Comparison of ENCODE assay signal across 1 cellular context in the genomic region with DNA sequence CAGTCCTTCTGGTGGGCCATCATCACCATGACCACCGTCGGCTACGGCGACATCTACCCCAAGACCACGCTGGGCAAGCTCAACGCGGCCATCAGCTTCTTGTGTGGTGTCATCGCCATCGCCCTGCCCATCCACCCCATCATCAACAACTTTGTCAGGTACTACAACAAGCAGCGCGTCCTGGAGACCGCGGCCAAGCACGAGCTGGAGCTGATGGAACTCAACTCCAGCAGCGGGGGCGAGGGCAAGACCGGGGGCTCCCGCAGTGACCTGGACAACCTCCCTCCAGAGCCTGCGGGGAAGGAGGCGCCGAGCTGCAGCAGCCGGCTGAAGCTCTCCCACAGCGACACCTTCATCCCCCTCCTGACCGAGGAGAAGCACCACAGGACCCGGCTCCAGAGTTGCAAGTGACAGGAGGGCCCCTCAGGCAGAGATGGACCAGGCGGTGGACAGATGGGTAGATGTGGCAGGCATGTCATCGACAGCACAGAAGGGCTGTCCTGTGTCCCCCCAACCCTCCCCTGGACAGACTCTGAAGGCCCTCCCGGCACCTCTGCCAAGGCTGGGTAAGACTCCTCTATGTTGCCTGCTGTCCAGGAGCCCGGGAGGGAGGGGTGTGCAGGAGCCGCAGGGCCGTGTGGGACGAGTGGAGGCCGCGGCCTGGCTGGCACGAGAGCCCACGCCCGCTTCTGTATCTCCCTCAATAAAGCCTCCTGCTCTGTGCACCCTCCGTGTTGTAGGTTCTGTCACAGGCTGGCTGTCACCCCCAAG.
TF ChIP-seq lines count a peak whose summit lies in the region.

No MANE protein-coding gene starts in this region.

TF ChIP-seq in GM23338, 12 proteins besides CTCF, POLR2A, EP300 and RAD21 (continued from another document):
- TF ChIP-seq ZNF462 (CRISPR knock-in tag; IDR thresholded peaks at IDR 0.05) (no peak), EZH2phosphoT487 (IDR thresholded peaks at IDR 0.05; ENCODE audit: unreplicated experiment) (no peak), POLR2AphosphoS5 (IDR thresholded peaks at IDR 0.05; ENCODE audit: low read depth) (no peak), JUNB (IDR thresholded peaks at IDR 0.05; ENCODE audit: unreplicated experiment) (no peak), NANOG (IDR thresholded peaks at IDR 0.05; ENCODE audit: borderline replicate concordance) (no peak), CREB1 (CRISPR knock-in tag; IDR thresholded peaks at IDR 0.05; ENCODE audit: low read depth) (no peak), STAT1 (IDR thresholded peaks at IDR 0.05; ENCODE audit: unreplicated experiment) (no peak), ZNF331 (CRISPR knock-in tag; IDR thresholded peaks at IDR 0.05; ENCODE audit: low read depth) (no peak), EZH2 (IDR thresholded peaks at IDR 0.05; ENCODE audit: low read depth, unreplicated experiment) (no peak)
- TF ChIP-seq, protein P1, sequence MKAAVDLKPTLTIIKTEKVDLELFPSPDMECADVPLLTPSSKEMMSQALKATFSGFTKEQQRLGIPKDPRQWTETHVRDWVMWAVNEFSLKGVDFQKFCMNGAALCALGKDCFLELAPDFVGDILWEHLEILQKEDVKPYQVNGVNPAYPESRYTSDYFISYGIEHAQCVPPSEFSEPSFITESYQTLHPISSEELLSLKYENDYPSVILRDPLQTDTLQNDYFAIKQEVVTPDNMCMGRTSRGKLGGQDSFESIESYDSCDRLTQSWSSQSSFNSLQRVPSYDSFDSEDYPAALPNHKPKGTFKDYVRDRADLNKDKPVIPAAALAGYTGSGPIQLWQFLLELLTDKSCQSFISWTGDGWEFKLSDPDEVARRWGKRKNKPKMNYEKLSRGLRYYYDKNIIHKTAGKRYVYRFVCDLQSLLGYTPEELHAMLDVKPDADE (IDR thresholded peaks at IDR 0.05): no peak
